10 cellular contexts compared by ENCODE assay signal in genomic region chr4:142406917-142407501, GRCh38.
DNase-seq lines count a peak whose midpoint lies in the region; ATAC-seq, FAIRE-seq and TF ChIP-seq lines count a peak whose summit lies in the region.
"Had no signal": no experiment of that assay in that cellular context is flagged by ENCODE, and none has a peak within 500 bp of the region (broad histone marks: within the 10 kb centered on the region; RNA-seq: fewer than 3 reads in every experiment).

No MANE protein-coding gene starts in this region.

- no peaks in the 10 kb centered on the region for H3K36me3 ChIP-seq in naive thymus-derived CD4-positive, alpha-beta T cell (ENCODE audit: control insufficient read depth in 2 of 3, insufficient read depth in 3 of 3, low read length in 3 of 3)
- H3K36me3 ChIP-seq in suprapubic skin = no peaks in the 10 kb centered on the region

- peaks cover 26 to 57% of the 10 kb centered on the region in 2 donors for H3K4me1 ChIP-seq in naive thymus-derived CD4-positive, alpha-beta T cell (ENCODE audit: control insufficient read depth in 2 of 2, insufficient read depth in 2 of 2, low read length in 2 of 2)
- peaks cover 40% of the 10 kb centered on the region for H3K4me1 ChIP-seq in suprapubic skin

- no peak for TF ChIP-seq EP300 in suprapubic skin (IDR thresholded peaks at IDR 0.05)

- H3K9me3 Mint-ChIP-seq in activated naive CD4-positive, alpha-beta T cell treated with anti-CD3 and anti-CD28 coated beads, Interleukin-2, amount 50 U/mL, for 72 hours = no peaks in the 10 kb centered on the region
- H3K9me3 Mint-ChIP-seq in naive thymus-derived CD4-positive, alpha-beta T cell = peaks cover 0 to 1% (median 0%) of the 10 kb centered on the region in 11 donors

- no peak overlapping the region for H3K4me3 ChIP-seq in Jurkat, Clone E6-1 (ENCODE audit: low read length)
- peak overlapping the region; percentile 95 for H3K4me3 ChIP-seq in naive thymus-derived CD4-positive, alpha-beta T cell (ENCODE audit: low read length)
- H3K4me3 ChIP-seq in suprapubic skin = no peak overlapping the region

- no peaks in the 10 kb centered on the region for H3K27me3 Mint-ChIP-seq in naive thymus-derived CD4-positive, alpha-beta T cell

- H3K27ac ChIP-seq in naive thymus-derived CD4-positive, alpha-beta T cell (ENCODE audit: low read depth, low read length) = peak overlapping the region; percentile 82
- no peak overlapping the region for H3K27ac ChIP-seq in suprapubic skin

- POLR2A ChIA-PET in naive thymus-derived CD4-positive, alpha-beta T cell (lab: Charles Lee) = interaction anchor here (0.7 to 5.5 kb wide), 21 partner anchors 8 to 308 kb away, joined by 3 to 89 read pairs (median 4); no protein-coding TSS in a partner anchor

- peaks cover 14 to 34% of the 10 kb centered on the region in 2 donors for H3K36me3 Mint-ChIP-seq in activated naive CD4-positive, alpha-beta T cell treated with anti-CD3 and anti-CD28 coated beads, Interleukin-2, amount 50 U/mL, for 72 hours
- peaks cover 0 to 11% (median 10%) of the 10 kb centered on the region in 5 donors for H3K36me3 Mint-ChIP-seq in naive thymus-derived CD4-positive, alpha-beta T cell

- intact Hi-C loops in naive thymus-derived CD4-positive, alpha-beta T cell (cut with micrococcal nuclease) = loop anchor here (1.0 to 10.0 kb wide), 10 partner anchors 9 to 1108 kb away; partner anchors contain the start of genes INPP4B (in 1 of the 2), SMARCA5 (in 1 of the 2) and USP38 (in 1 of the 2)

- no peaks in the 10 kb centered on the region for H3K27me3 ChIP-seq in naive thymus-derived CD4-positive, alpha-beta T cell (ENCODE audit: control insufficient read depth in 2 of 2, insufficient read depth in 2 of 2, low read length in 2 of 2)
- H3K27me3 ChIP-seq in suprapubic skin = no peaks in the 10 kb centered on the region

- peak overlapping the region; percentile 92 to 100 (median 99) for H3K4me3 Mint-ChIP-seq in naive thymus-derived CD4-positive, alpha-beta T cell

- no peak for FAIRE-seq in D721Med (lab: Jason Lieb, UNC)

- no peak for TF ChIP-seq POLR2A in suprapubic skin (IDR thresholded peaks at IDR 0.05)

- peak; percentile 14 for DNase-seq in A172 (ENCODE audit: low spot score)
- DNase-seq in Jurkat, Clone E6-1 (ENCODE audit: low read depth, low spot score) = peak; percentile 19
- DNase-seq in activated naive CD4-positive, alpha-beta T cell treated with anti-CD3 and anti-CD28 coated beads, Interleukin-2, amount 50 U/mL, for 72 hours (ENCODE audit: low spot score in 2 of 2) = peak in 1 of 2 donors; percentile 50
- DNase-seq in naive thymus-derived CD4-positive, alpha-beta T cell = peak in 7 of 9 donors; percentile 36 to 63 (median 51)
- no peak for DNase-seq in suprapubic skin (ENCODE audit: low spot score in 2 of 2)
- DNase-seq in NCI-H187 treated with DMSO at 0.1 percent for 48 hours (lab: John Stamatoyannopoulos, UW) = no peak
- DNase-seq in D721Med (ENCODE audit: insufficient read length, low spot score) = no peak
- no peak for DNase-seq in LoVo (ENCODE audit: low spot score)
- DNase-seq: NCI-H1930, SHP77 had no signal

- 65% methylated on average over 7 of the region's 7 CpGs for WGBS in suprapubic skin

- TF ChIP-seq CTCF in suprapubic skin (IDR thresholded peaks at IDR 0.05) (no peak), D721Med (IDR thresholded peaks at IDR 0.05; ENCODE audit: insufficient read depth, missing control alignments) (no peak)

- peak; percentile 38 to 77 for ATAC-seq in activated naive CD4-positive, alpha-beta T cell treated with anti-CD3 and anti-CD28 coated beads, Interleukin-2, amount 50 U/mL, for 72 hours
- peak; percentile 64 for ATAC-seq in naive thymus-derived CD4-positive, alpha-beta T cell

- peak overlapping the region; percentile 99 to 100 for H3K27ac Mint-ChIP-seq in activated naive CD4-positive, alpha-beta T cell treated with anti-CD3 and anti-CD28 coated beads, Interleukin-2, amount 50 U/mL, for 72 hours
- peak overlapping the region; percentile 86 to 100 (median 96) for H3K27ac Mint-ChIP-seq in naive thymus-derived CD4-positive, alpha-beta T cell

- peaks cover 13 to 76% (median 65%) of the 10 kb centered on the region in 7 donors for H3K4me1 Mint-ChIP-seq in naive thymus-derived CD4-positive, alpha-beta T cell

- CTCF ChIA-PET in naive thymus-derived CD4-positive, alpha-beta T cell (lab: Charles Lee) = interaction anchor here (0.6 to 4.2 kb wide), 13 partner anchors 10 to 228 kb away, joined by 3 to 29 read pairs (median 4); no protein-coding TSS in a partner anchor

- H3K9me3 ChIP-seq in naive thymus-derived CD4-positive, alpha-beta T cell (ENCODE audit: control insufficient read depth in 2 of 3, low read length in 3 of 3) = no peaks in the 10 kb centered on the region
- H3K9me3 ChIP-seq in suprapubic skin = no peaks in the 10 kb centered on the region

Comparison
In these comparisons a context has a peak if more than half of its experiments do, and no peak if none do; other contexts are left out.
1. DNase-seq: peak in A172 (single experiment), Jurkat, Clone E6-1 (single experiment) and naive thymus-derived CD4-positive, alpha-beta T cell (7 of 9); none in suprapubic skin (0 of 2), NCI-H187 treated with DMSO at 0.1 percent for 48 hours (single experiment), D721Med (single experiment) and LoVo (single experiment).